Comparison of ENCODE assay signal across 10 cellular contexts in genomic region chr6:125802943-125803377, GRCh38. TPM values are rescaled to one million over a fixed set of nuclear protein-coding genes. Genes with fewer than 3 reads are reported as not detected.
A peak's percentile ranks its signal among the peaks of the same experiment; 100 is the strongest.
DNase-seq lines count a peak whose midpoint lies in the region; ATAC-seq, FAIRE-seq and TF ChIP-seq lines count a peak whose summit lies in the region.
"Had no signal": no experiment of that assay in that cellular context is flagged by ENCODE, and none has a peak within 500 bp of the region (broad histone marks: within the 10 kb centered on the region; RNA-seq: fewer than 3 reads in every experiment).

No MANE protein-coding gene starts in this region.

- H3F3A ChIP-seq in Loucy (ENCODE audit: low read depth) = peaks cover 6% of the 10 kb centered on the region; the same call in 1 of the 2 replicates

- peaks cover 63% of the 10 kb centered on the region for H3K4me1 ChIP-seq in Loucy (ENCODE audit: insufficient read depth, low read length, poor library complexity, severe bottlenecking)
- peaks cover 0 to 23% (median 9%) of the 10 kb centered on the region in 4 donors for H3K4me1 ChIP-seq in tibial artery

- intact Hi-C loops in sciatic nerve (cut with DNase I) = no loop called here
- intact Hi-C loops in tibial artery (cut with DNase I; ENCODE audit: low total_unique reads) = no loop called here

- H3K9ac ChIP-seq in Loucy (ENCODE audit: low read depth, low read length, poor library complexity, severe bottlenecking) = peak overlapping the region; percentile 31

- H4K20me1 ChIP-seq in Loucy (ENCODE audit: insufficient read depth, low read length, poor library complexity, severe bottlenecking) = no peaks in the 10 kb centered on the region

- peaks cover 56% of the 10 kb centered on the region; the same call in 1 of the 2 replicates for H3K79me2 ChIP-seq in Loucy (ENCODE audit: insufficient read depth, low read length)

- H3K4me2 ChIP-seq in Loucy (ENCODE audit: low read depth, low read length, poor library complexity, severe bottlenecking) = peak overlapping the region; percentile 77

- peak; percentile 52 for ATAC-seq in sciatic nerve

- peak; percentile 88 for FAIRE-seq in GM19239 (lab: Jason Lieb, UNC)

- H3K27ac ChIP-seq in tibial artery = no peak overlapping the region
- H3K27ac ChIP-seq: epithelial cell of prostate had no signal

- no peaks in the 10 kb centered on the region for H3K27me3 ChIP-seq in Loucy (ENCODE audit: insufficient read depth, low read length, poor library complexity, severe bottlenecking)
- H3K27me3 ChIP-seq in tibial artery = no peaks in the 10 kb centered on the region

- H2AFZ ChIP-seq in Loucy (ENCODE audit: low read length) = no peak overlapping the region

- TF ChIP-seq CTCF in Loucy (conservative IDR thresholded peaks at IDR 0.05; ENCODE audit: low read length) (no peak), choroid plexus epithelial cell (conservative IDR thresholded peaks at IDR 0.05; ENCODE audit: low read depth, low read length) (no peak), tibial artery (IDR thresholded peaks at IDR 0.05) (no peak)

- H3K9me2 ChIP-seq in Loucy (replicated peaks; ENCODE audit: low read depth, low read length) = no peaks in the 10 kb centered on the region

- H3K36me3 ChIP-seq in Loucy (ENCODE audit: insufficient read depth, low read length) (no peaks in the 10 kb centered on the region), tibial artery (no peaks in the 10 kb centered on the region)
- H3K36me3 ChIP-seq: HAP-1 had no signal

- no peaks in the 10 kb centered on the region for H3K9me3 ChIP-seq in Loucy (ENCODE audit: insufficient read depth, low read depth, low read length)
- no peaks in the 10 kb centered on the region for H3K9me3 ChIP-seq in tibial artery
- H3K9me3 ChIP-seq: HAP-1 had no signal

- no peak for DNase-seq in GM19239 (ENCODE audit: insufficient read length, low spot score)
- DNase-seq in choroid plexus epithelial cell (ENCODE audit: low read depth) = peak; percentile 67
- DNase-seq in sciatic nerve (ENCODE audit: low spot score) = no peak
- no peak for DNase-seq in NCI-H2196 treated with DMSO at 0.1 percent for 48 hours (lab: John Stamatoyannopoulos, UW; ENCODE audit: unreplicated experiment)
- DNase-seq in tibial artery = no peak
- no peak for DNase-seq in stimulated activated naive CD4-positive, alpha-beta T cell (lab: John Stamatoyannopoulos, UW)
- DNase-seq: SHP77 had no signal

- H3K4me3 ChIP-seq in Loucy (ENCODE audit: low read length, poor library complexity, severe bottlenecking) = peak overlapping the region; percentile 62
- H3K4me3 ChIP-seq in choroid plexus epithelial cell (ENCODE audit: low read depth, low read length) = no peak overlapping the region
- no peak overlapping the region for H3K4me3 ChIP-seq in tibial artery
- H3K4me3 ChIP-seq: HAP-1 had no signal

RNA-seq across cellular contexts. Expression of gene NCOA7, which starts 12.2 kb away (rescaled TPM):
- 69.0 TPM for total RNA-seq in sciatic nerve

RNA-seq across cellular contexts. Expression of gene HEY2, which starts 53.5 kb away (rescaled TPM):
- total RNA-seq in sciatic nerve = 4.3 TPM
